In genomic region chr11:113349528-113349927, GRCh38 we compare ENCODE assay signal across 23 cellular contexts. TPM values are rescaled to one million over a fixed set of nuclear protein-coding genes. Genes with fewer than 3 reads are reported as not detected.
DNase-seq lines count a peak whose midpoint lies in the region; TF ChIP-seq lines count a peak whose summit lies in the region.
"Had no signal": no experiment of that assay in that cellular context is flagged by ENCODE, and none has a peak within 500 bp of the region (broad histone marks: within the 10 kb centered on the region; RNA-seq: fewer than 3 reads in every experiment).

No MANE protein-coding gene starts in this region.

- H4K8ac ChIP-seq in mesendoderm (ENCODE audit: low read depth, low read length), result no peak overlapping the region

- H3K4me1 ChIP-seq in uterus (no peaks in the 10 kb centered on the region), mesendoderm (ENCODE audit: control insufficient read depth, low read depth, low read length) (peaks cover 4% of the 10 kb centered on the region)
- H3K4me1 ChIP-seq: A549, HAP-1 had no signal

- no peak overlapping the region for H3K18ac ChIP-seq in mesendoderm (ENCODE audit: low read length)

- H3K4me3 ChIP-seq in uterus (no peak overlapping the region), mesendoderm (ENCODE audit: low read length) (no peak overlapping the region)
- H3K4me3 ChIP-seq: A549, GM12878, HAP-1 had no signal

- TF ChIP-seq POLR2A in uterus (IDR thresholded peaks at IDR 0.05), result no peak

- no peak overlapping the region for H4K5ac ChIP-seq in mesendoderm (ENCODE audit: low read length)

- H3K79me1 ChIP-seq in mesendoderm (ENCODE audit: low read length), result no peaks in the 10 kb centered on the region

- peak; percentile 45 for DNase-seq in D341Med (ENCODE audit: low spot score)
- DNase-seq in NCI-H82 (lab: John Stamatoyannopoulos, UW), result peak; percentile 95
- peak in 14 of 61 donors; percentile 5 to 84 (median 21) for DNase-seq in caudate nucleus (lab: John Stamatoyannopoulos, UW)
- DNase-seq in putamen (ENCODE audit: low spot score), result peak; percentile 80
- DNase-seq in uterus, result no peak
- DNase-seq in medulla oblongata (ENCODE audit: extremely low spot score), result no peak
- no peak for DNase-seq in NCI-H510A treated with DMSO at 0.1 percent for 48 hours (lab: John Stamatoyannopoulos, UW)
- no peak for DNase-seq in mesendoderm
- DNase-seq: 8988T; C1 segment of cervical spinal cord; Calu3; CD4-positive, alpha-beta memory T cell; COR-L47; DMS 273 treated with DMSO at 0.1 percent for 48 hours; DMS79; EL; GDM1; GOT3; HFFc6 had no signal

- no peak overlapping the region for H2BK15ac ChIP-seq in mesendoderm (replicated peaks; ENCODE audit: low read depth)

- no peak overlapping the region for H2BK5ac ChIP-seq in mesendoderm (ENCODE audit: low read length)

- no peaks in the 10 kb centered on the region for H3K79me2 ChIP-seq in mesendoderm (ENCODE audit: control insufficient read depth, insufficient read depth, low read length)

- H3K56ac ChIP-seq in mesendoderm (ENCODE audit: low read length), result no peak overlapping the region

- H2AK5ac ChIP-seq in mesendoderm (ENCODE audit: low read length), result no peak overlapping the region

- no peak overlapping the region for H2BK120ac ChIP-seq in mesendoderm (ENCODE audit: low read depth, low read length)

- intact Hi-C loops in uterus (cut with DNase I; ENCODE audit: low total_unique reads), result no loop called here

- no peak overlapping the region for H3K9ac ChIP-seq in mesendoderm (ENCODE audit: low read length)

- no peak overlapping the region for H3K4me2 ChIP-seq in mesendoderm (ENCODE audit: low read length)
- H3K4me2 ChIP-seq: A549 had no signal

- H3K36me3 ChIP-seq in uterus (no peaks in the 10 kb centered on the region), mesendoderm (ENCODE audit: control insufficient read depth, insufficient read depth, low read length) (no peaks in the 10 kb centered on the region)
- H3K36me3 ChIP-seq: HAP-1 had no signal

- H3K4ac ChIP-seq in mesendoderm (ENCODE audit: low read depth, low read length), result no peak overlapping the region

- H3K23ac ChIP-seq in mesendoderm (ENCODE audit: low read length), result no peak overlapping the region

- no peaks in the 10 kb centered on the region for H3K9me3 ChIP-seq in uterus
- H3K9me3 ChIP-seq: A549, HAP-1 had no signal

- WGBS in mesendoderm (ENCODE audit: extremely low coverage, insufficient coverage, low lambda C conversion rate), result no CpG with 5 or more reads among the region's 3 CpGs

- H3K27me3 ChIP-seq in uterus (no peaks in the 10 kb centered on the region), mesendoderm (ENCODE audit: insufficient read depth, low read length, poor library complexity) (no peaks in the 10 kb centered on the region)

- peak overlapping the region; percentile 14 for H3K27ac ChIP-seq in caudate nucleus (ENCODE audit: low read depth, low read length)
- no peak overlapping the region for H3K27ac ChIP-seq in uterus
- H3K27ac ChIP-seq in mesendoderm (ENCODE audit: low read depth, low read length), result no peak overlapping the region
- H3K27ac ChIP-seq: A549 had no signal

- TF ChIP-seq CTCF in uterus (IDR thresholded peaks at IDR 0.05), result no peak

RNA-seq across cellular contexts. Expression of gene TTC12, which starts 35.1 kb away (rescaled TPM):
- total RNA-seq in uterus, result 10 to 100 TPM in 2 of 4 donors, 1 to 10 TPM in 2; 2.4 to 27.5 (median 17.1) TPM
- polyA plus RNA-seq in mesendoderm (2013, experiment 1 of 2), result 5.7 TPM
- 5.0 TPM for polyA plus RNA-seq in mesendoderm (2013, experiment 2 of 2)

RNA-seq across cellular contexts. Expression of gene ANKK1, which starts 38.1 kb away (rescaled TPM):
- total RNA-seq in uterus, result 1 to 10 TPM in 1 of 4 donors, under 1 TPM in 1, not detected in 2; 0.41 to 1.0 TPM
- 0.04 TPM for polyA plus RNA-seq in mesendoderm (2013, experiment 1 of 2)
- 0.04 TPM for polyA plus RNA-seq in mesendoderm (2013, experiment 2 of 2)
- total RNA-seq: GM12878, HFFc6 had no signal
- polyA plus RNA-seq: BJ, GM12878 had no signal

Comparison
In these comparisons a context has a peak if more than half of its experiments do, and no peak if none do; other contexts are left out.
1. DNase-seq: peak in D341Med (single experiment), NCI-H82 (single experiment) and putamen (single experiment); none in uterus (0 of 2), medulla oblongata (single experiment), NCI-H510A treated with DMSO at 0.1 percent for 48 hours (single experiment) and mesendoderm (single experiment).